Comparison of ENCODE assay signal across 20 cellular contexts in the genomic region with DNA sequence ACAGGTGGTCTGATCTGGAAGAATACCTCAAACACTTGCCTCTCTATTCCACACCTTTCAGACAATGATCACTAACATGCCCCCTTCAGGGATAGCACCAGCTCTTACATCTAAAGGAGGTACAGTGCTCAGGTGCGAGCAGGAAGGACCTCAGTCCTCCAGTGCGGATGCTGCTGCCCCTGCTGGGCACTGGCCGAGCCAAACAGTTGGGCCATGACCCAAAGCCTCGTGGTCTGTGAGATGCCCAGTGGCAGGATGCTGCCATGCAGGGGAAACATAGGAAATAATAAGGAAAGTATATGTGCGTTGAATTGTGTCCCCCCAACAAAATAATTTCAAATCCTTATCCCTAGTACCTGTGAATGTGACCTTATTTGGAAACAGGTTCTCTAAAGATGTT.
"Had no signal": no experiment of that assay in that cellular context is flagged by ENCODE, and none has a peak within 500 bp of the region (broad histone marks: within the 10 kb centered on the region; RNA-seq: fewer than 3 reads in every experiment).

No MANE protein-coding gene starts in this region.

- H3K4me1 ChIP-seq: breast epithelium had no signal

- H3K4me3 ChIP-seq: breast epithelium, MG63 had no signal

- ATAC-seq: activated CD4-positive, CD25-positive, alpha-beta regulatory T cell treated with anti-CD3 and anti-CD28 coated beads, Interleukin-2, amount 50 U/mL, for 24 hours; Panc1 had no signal

- H3K36me3 ChIP-seq: breast epithelium, MG63 had no signal

- DNase-seq: activated CD4-positive, alpha-beta T cell treated with anti-CD3 and anti-CD28 coated beads for 48 hours; activated CD4-positive, alpha-beta T cell treated with anti-CD3 and anti-CD28 coated beads, Interleukin-2, amount 50 U/mL, for 48 hours; activated T-cell treated with anti-CD3 and anti-CD28 coated beads, Interleukin-2, amount 50 U/mL, for 1 hour; caudate nucleus; MG63; MV-4-11; NCI-H1092 treated with DMSO at 0.1 percent for 48 hours; NCI-H1417 treated with DMSO at 0.1 percent for 48 hours; NCI-H1694; NCI-H2029; NCI-H2107; NCI-H345; NCI-H510A; NCI-H82; OCI-M1; SHP77 had no signal

- H3K27ac ChIP-seq: breast epithelium, RWPE1 had no signal

- H3K9me3 ChIP-seq: MG63 had no signal
